6 cellular contexts compared by ENCODE assay signal in the genomic region with DNA sequence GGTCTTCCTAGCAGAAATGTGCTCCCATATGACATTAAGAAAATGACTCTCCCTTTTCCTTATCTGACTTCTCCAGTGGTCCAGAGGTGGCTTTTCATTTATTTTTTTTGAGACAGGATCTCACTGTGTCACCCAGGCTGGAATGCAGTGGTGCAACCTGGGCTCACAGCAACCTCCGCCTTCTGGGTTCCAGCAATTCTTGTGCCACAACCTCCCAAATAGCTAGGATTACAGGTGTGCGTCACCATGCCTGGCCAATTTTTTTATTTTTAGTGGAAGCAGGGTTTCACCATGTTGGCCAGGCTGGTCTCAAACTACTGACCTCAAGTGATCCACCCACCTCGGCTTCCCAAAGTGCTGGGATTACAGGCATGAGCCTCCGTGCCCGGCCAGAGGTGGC.
DNase-seq lines count a peak whose midpoint lies in the region; ATAC-seq, FAIRE-seq and TF ChIP-seq lines count a peak whose summit lies in the region.
"Not testable (repeated sequence)": the region's sequence is repeated elsewhere in the genome, so short reads cannot be mapped to it uniquely, and the experiment has no call there.

No MANE protein-coding gene starts in this region.

- FAIRE-seq in HepG2 (lab: Jason Lieb, UNC) = not testable (repeated sequence)

- not testable (repeated sequence) for DNase-seq in Caco-2; chondrocyte (ENCODE audit: low spot score); HepG2 (ENCODE audit: low spot score); mesendoderm
- peak; percentile 13 for DNase-seq in activated CD8-positive, alpha-beta memory T cell treated with anti-CD3 and anti-CD28 coated beads for 24 hours

- H3K4me3 Mint-ChIP-seq in Caco-2 (ENCODE audit: unreplicated experiment) = peak overlapping the region; percentile 63
- H3K4me3 Mint-ChIP-seq in chondrocyte (ENCODE audit: unreplicated experiment); nephron: not testable (repeated sequence)

- H3K4me2 ChIP-seq in HepG2 (ENCODE audit: low read depth, low read length); mesendoderm (ENCODE audit: low read length): not testable (repeated sequence)

- intact Hi-C loops in Caco-2 (cut with micrococcal nuclease; ENCODE audit: unreplicated experiment) = not testable (repeated sequence)
- intact Hi-C loops in HepG2 (cut with micrococcal nuclease; ENCODE audit: unreplicated experiment) = loop anchor here (5.0 kb wide), 1 partner anchor 60 kb away; no protein-coding TSS in a partner anchor

- H3K4me1 ChIP-seq in Caco-2 (peaks cover 47% of the 10 kb centered on the region), HepG2 (ENCODE audit: insufficient read depth, low read length) (peaks cover 44% of the 10 kb centered on the region)
- H3K4me1 ChIP-seq in mesendoderm (ENCODE audit: control insufficient read depth, low read depth, low read length) = not testable (repeated sequence)

- H4K8ac ChIP-seq in mesendoderm (ENCODE audit: low read depth, low read length) = not testable (repeated sequence)

- H2BK15ac ChIP-seq in mesendoderm (replicated peaks; ENCODE audit: low read depth) = not testable (repeated sequence)

- H3K4me1 Mint-ChIP-seq in Caco-2 (ENCODE audit: low read depth, unreplicated experiment) (peaks cover 53% of the 10 kb centered on the region), chondrocyte (ENCODE audit: low read depth) (peaks cover 11% of the 10 kb centered on the region), nephron (peaks cover 12% of the 10 kb centered on the region)

- not testable (repeated sequence) for ATAC-seq in HepG2

- H4K20me1 ChIP-seq in HepG2 (ENCODE audit: insufficient read depth, low read length) = not testable (repeated sequence)

- not testable (repeated sequence) for H2BK120ac ChIP-seq in mesendoderm (ENCODE audit: low read depth, low read length)

- CTCF ChIA-PET in Caco-2 (lab: Charles Lee) = interaction anchor here (1.5 kb wide), 1 partner anchor 58 kb away, joined by 4 read pairs; no protein-coding TSS in a partner anchor
- CTCF ChIA-PET in HepG2 (lab: Yijun Ruan, JAX; ENCODE audit: low intra/inter-chr PET ratio, low total read pairs) = not testable (repeated sequence)

- WGBS in HepG2 (ENCODE audit: low lambda C conversion rate) = 84% methylated on average over 5 of the region's 5 CpGs
- no CpG with 5 or more reads among the region's 5 CpGs for WGBS in mesendoderm (ENCODE audit: extremely low coverage, insufficient coverage, low lambda C conversion rate)

- peak overlapping the region; percentile 84 for H3K18ac ChIP-seq in mesendoderm (ENCODE audit: low read length)

- not testable (repeated sequence) for TF ChIP-seq CTCF in Caco-2 (IDR thresholded peaks at IDR 0.05; ENCODE audit: insufficient read depth in 1 of 2, low read depth in 1 of 2, low read length in 1 of 2, severe bottlenecking in 1 of 2, unreplicated experiment in 1 of 2); chondrocyte (IDR thresholded peaks at IDR 0.05); HepG2 (CRISPR knock-in tag; IDR thresholded peaks at IDR 0.05); nephron (IDR thresholded peaks at IDR 0.05; ENCODE audit: unreplicated experiment in 3 of 3)

- TF ChIP-seq RAD21 in HepG2 (CRISPR knock-in tag; IDR thresholded peaks at IDR 0.05) = not testable (repeated sequence)

- not testable (repeated sequence) for H3K79me2 ChIP-seq in HepG2 (ENCODE audit: insufficient read depth, low read length); mesendoderm (ENCODE audit: control insufficient read depth, insufficient read depth, low read length)

- in situ Hi-C loops in HepG2 (cut with HindIII; ENCODE audit: extremely low pct_ligation_motif_present, low pct_unique_long_range_greater_than_20kb) = not testable (repeated sequence)

- not testable (repeated sequence) for H3K9ac ChIP-seq in HepG2 (ENCODE audit: insufficient read depth, low read depth, low read length); mesendoderm (ENCODE audit: low read length)

- H3K4ac ChIP-seq in mesendoderm (ENCODE audit: low read depth, low read length) = not testable (repeated sequence)

- not testable (repeated sequence) for TF ChIP-seq POLR2A in HepG2 (IDR thresholded peaks at IDR 0.05; ENCODE audit: insufficient read depth in 1 of 2, low read depth in 2 of 2, low read length in 2 of 2)

- not testable (repeated sequence) for H3K79me1 ChIP-seq in mesendoderm (ENCODE audit: low read length)

- H3K27me3 ChIP-seq in Caco-2 (replicated peaks; ENCODE audit: control insufficient read depth, insufficient read depth, low read length); HepG2 (ENCODE audit: control insufficient read depth in 1 of 2, insufficient read depth in 2 of 2, low read length in 2 of 2); mesendoderm (ENCODE audit: insufficient read depth, low read length, poor library complexity): not testable (repeated sequence)

- peak overlapping the region; percentile 78 for H3K27ac Mint-ChIP-seq in Caco-2 (ENCODE audit: unreplicated experiment)
- peak overlapping the region; percentile 64 for H3K27ac Mint-ChIP-seq in chondrocyte (ENCODE audit: unreplicated experiment)
- peak overlapping the region; percentile 68 to 92 (median 86) for H3K27ac Mint-ChIP-seq in nephron

- H3K36me3 ChIP-seq in Caco-2 (ENCODE audit: control insufficient read depth, insufficient read depth, low read length); HepG2 (replicated peaks in 1 of 2; ENCODE audit: control insufficient read depth in 1 of 2, insufficient read depth in 2 of 2, low read length in 2 of 2); mesendoderm (ENCODE audit: control insufficient read depth, insufficient read depth, low read length): not testable (repeated sequence)

- not testable (repeated sequence) for H2BK5ac ChIP-seq in mesendoderm (ENCODE audit: low read length)

- H3K36me3 Mint-ChIP-seq in Caco-2 (ENCODE audit: insufficient read depth, unreplicated experiment) (peaks cover 27% of the 10 kb centered on the region), chondrocyte (ENCODE audit: low read depth) (peaks cover 20% of the 10 kb centered on the region), nephron (ENCODE audit: low read depth) (peaks cover 25% of the 10 kb centered on the region)

- peaks cover 11% of the 10 kb centered on the region for H3K9me3 Mint-ChIP-seq in Caco-2 (ENCODE audit: unreplicated experiment)
- not testable (repeated sequence) for H3K9me3 Mint-ChIP-seq in chondrocyte (ENCODE audit: low read depth); nephron

- H2AFZ ChIP-seq in HepG2 (ENCODE audit: low read length) = not testable (repeated sequence)

- BruUV-seq in Caco-2 (replicated peaks; lab: Mats Ljungman, UMichigan); HepG2 (replicated peaks; lab: Mats Ljungman, UMichigan): not testable (repeated sequence)

- not testable (repeated sequence) for H3K9me3 ChIP-seq in Caco-2; HepG2 (ENCODE audit: low read length)

- POLR2A ChIA-PET in Caco-2 (lab: Charles Lee) = interaction anchor here (3.2 kb wide), 1 partner anchor 59 kb away, joined by 17 read pairs; no protein-coding TSS in a partner anchor
- POLR2A ChIA-PET in HepG2 (lab: Yijun Ruan, JAX) = not testable (repeated sequence)

- not testable (repeated sequence) for H3K23ac ChIP-seq in mesendoderm (ENCODE audit: low read length)

- not testable (repeated sequence) for H2AK5ac ChIP-seq in mesendoderm (ENCODE audit: low read length)

- not testable (repeated sequence) for H3K56ac ChIP-seq in mesendoderm (ENCODE audit: low read length)

- TF ChIP-seq EP300 in HepG2 (IDR thresholded peaks at IDR 0.05; ENCODE audit: low read depth in 2 of 2, low read length in 2 of 2); HepG2 (CRISPR knock-in tag; IDR thresholded peaks at IDR 0.05; ENCODE audit: borderline replicate concordance): not testable (repeated sequence)

- not testable (repeated sequence) for H3K4me3 ChIP-seq in Caco-2 (ENCODE audit: low read depth, low read length); HepG2 (replicated peaks in 1 of 3; ENCODE audit: insufficient read depth in 1 of 3, low read depth in 2 of 3, low read length in 3 of 3); mesendoderm (ENCODE audit: low read length)

- not testable (repeated sequence) for H3K27ac ChIP-seq in HepG2 (ENCODE audit: extremely low read length, insufficient read depth, low read length); mesendoderm (ENCODE audit: low read depth, low read length)

- H3K27me3 Mint-ChIP-seq in Caco-2 (ENCODE audit: insufficient read depth, unreplicated experiment); chondrocyte (ENCODE audit: low read depth); nephron (ENCODE audit: low read depth): not testable (repeated sequence)

- not testable (repeated sequence) for H4K5ac ChIP-seq in mesendoderm (ENCODE audit: low read length)

TF ChIP-seq in HepG2, 621 proteins besides CTCF, POLR2A, EP300 and RAD21:
- peak; percentile 51; the same call in 1 of the 2 replicates for TF ChIP-seq ZNF460 (CRISPR knock-in tag; IDR thresholded peaks at IDR 0.05; ENCODE audit: borderline replicate concordance)
